In the genomic region with DNA sequence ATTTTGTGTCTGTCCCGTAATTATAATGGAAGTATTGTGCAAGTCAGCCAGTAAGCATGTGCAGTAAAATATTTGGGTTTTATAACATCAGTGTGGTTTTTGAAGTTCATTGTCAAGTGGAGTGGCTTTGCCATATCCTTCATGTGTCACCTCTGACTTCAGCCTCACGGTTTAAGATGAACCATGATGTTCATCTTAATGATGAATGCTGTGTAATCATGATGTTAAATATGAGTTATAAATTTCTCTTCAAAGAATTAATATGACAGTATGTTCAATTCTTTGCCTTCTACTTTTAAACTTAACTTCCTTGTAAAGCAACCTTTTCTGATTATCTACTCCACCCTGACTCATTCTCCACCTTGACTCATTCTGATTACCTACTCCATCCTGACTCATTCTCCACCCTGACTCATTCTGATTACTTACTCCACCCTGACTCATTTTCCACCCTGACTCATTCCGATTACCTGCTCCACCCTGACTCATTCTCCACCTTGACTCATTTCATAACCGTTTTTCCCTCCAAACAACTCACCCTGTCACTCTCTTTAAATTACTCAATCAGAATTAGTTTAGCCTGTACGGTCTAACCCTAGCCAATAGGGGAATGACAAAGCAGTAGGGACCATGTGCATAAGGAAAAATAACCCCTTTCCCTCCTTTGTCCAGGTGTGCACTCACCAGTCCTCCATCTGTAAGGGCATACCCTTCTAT, we compare ENCODE assay signal across 8 cellular contexts. TPM values are rescaled to one million over a fixed set of nuclear protein-coding genes. Genes with fewer than 3 reads are reported as not detected.
DNase-seq lines count a peak whose midpoint lies in the region; ATAC-seq and TF ChIP-seq lines count a peak whose summit lies in the region.

No MANE protein-coding gene starts in this region.

- TF ChIP-seq CTCF in upper lobe of right lung (IDR thresholded peaks at IDR 0.05): no peak

- H3K27me3 ChIP-seq in upper lobe of right lung: no peaks in the 10 kb centered on the region

- peaks cover 30% of the 10 kb centered on the region for H3K4me1 Mint-ChIP-seq in activated T-cell treated with anti-CD3 and anti-CD28 coated beads, Interleukin-2, amount 50 U/mL, for 24 hours (ENCODE audit: low read depth)

- peak overlapping the region; percentile 92 for H3K27ac Mint-ChIP-seq in activated T-cell treated with anti-CD3 and anti-CD28 coated beads, Interleukin-2, amount 50 U/mL, for 24 hours

- intact Hi-C loops in head of caudate nucleus (cut with DNase I): no loop called here
- intact Hi-C loops in upper lobe of right lung (cut with DNase I): no loop called here

- no peaks in the 10 kb centered on the region for H3K4me1 ChIP-seq in upper lobe of right lung

- H3K36me3 ChIP-seq in upper lobe of right lung: no peaks in the 10 kb centered on the region

- no peak for DNase-seq in activated T-cell treated with anti-CD3 and anti-CD28 coated beads, Interleukin-2, amount 50 U/mL, for 24 hours
- DNase-seq in activated T-cell treated with anti-CD3 and anti-CD28 coated beads, Interleukin-2, amount 50 U/mL, for 1 hour: no peak
- DNase-seq in SIG-M5 treated with dmso at 0.1 percent for 504 hours (lab: John Stamatoyannopoulos, UW; ENCODE audit: unreplicated experiment): peak; percentile 77
- peak in 22 of 42 donors; percentile 6 to 78 (median 32) for DNase-seq in head of caudate nucleus
- DNase-seq in NCI-H1092 treated with DMSO at 0.1 percent for 48 hours (lab: John Stamatoyannopoulos, UW): no peak
- no peak for DNase-seq in NCI-H748 (lab: John Stamatoyannopoulos, UW; ENCODE audit: unreplicated experiment)
- no peak for DNase-seq in upper lobe of right lung

- H3K9me3 ChIP-seq in upper lobe of right lung: peaks cover 13% of the 10 kb centered on the region

- peaks cover 28% of the 10 kb centered on the region for H3K36me3 Mint-ChIP-seq in activated T-cell treated with anti-CD3 and anti-CD28 coated beads, Interleukin-2, amount 50 U/mL, for 24 hours (ENCODE audit: low read depth)

- no peak overlapping the region for H3K4me3 ChIP-seq in upper lobe of right lung

- H3K27ac ChIP-seq in upper lobe of right lung: no peak overlapping the region

- H3K4me3 Mint-ChIP-seq in activated T-cell treated with anti-CD3 and anti-CD28 coated beads, Interleukin-2, amount 50 U/mL, for 24 hours: peak overlapping the region; percentile 10

- H3K27me3 Mint-ChIP-seq in activated T-cell treated with anti-CD3 and anti-CD28 coated beads, Interleukin-2, amount 50 U/mL, for 24 hours: peaks cover 37% of the 10 kb centered on the region

- ATAC-seq in HG03025 (IDR thresholded peaks at IDR 0.05; ENCODE audit: low FRiP score, unreplicated experiment) (peak; percentile 86), upper lobe of right lung (no peak)

- H3K9me3 Mint-ChIP-seq in activated T-cell treated with anti-CD3 and anti-CD28 coated beads, Interleukin-2, amount 50 U/mL, for 24 hours: peaks cover 54% of the 10 kb centered on the region

RNA-seq across cellular contexts. Expression of a gene that starts 50.3 kb away (rescaled TPM):
- 134 TPM for total RNA-seq in upper lobe of right lung

Comparison
In these comparisons a context has a peak if more than half of its experiments do, and no peak if none do; other contexts are left out.
1. DNase-seq: peak in SIG-M5 treated with dmso at 0.1 percent for 504 hours (single experiment) and head of caudate nucleus (22 of 42); none in activated T-cell treated with anti-CD3 and anti-CD28 coated beads, Interleukin-2, amount 50 U/mL, for 24 hours (single experiment), activated T-cell treated with anti-CD3 and anti-CD28 coated beads, Interleukin-2, amount 50 U/mL, for 1 hour (single experiment), NCI-H1092 treated with DMSO at 0.1 percent for 48 hours (single experiment), NCI-H748 (single experiment) and upper lobe of right lung (single experiment).